20 cellular contexts compared by ENCODE assay signal in the genomic region with DNA sequence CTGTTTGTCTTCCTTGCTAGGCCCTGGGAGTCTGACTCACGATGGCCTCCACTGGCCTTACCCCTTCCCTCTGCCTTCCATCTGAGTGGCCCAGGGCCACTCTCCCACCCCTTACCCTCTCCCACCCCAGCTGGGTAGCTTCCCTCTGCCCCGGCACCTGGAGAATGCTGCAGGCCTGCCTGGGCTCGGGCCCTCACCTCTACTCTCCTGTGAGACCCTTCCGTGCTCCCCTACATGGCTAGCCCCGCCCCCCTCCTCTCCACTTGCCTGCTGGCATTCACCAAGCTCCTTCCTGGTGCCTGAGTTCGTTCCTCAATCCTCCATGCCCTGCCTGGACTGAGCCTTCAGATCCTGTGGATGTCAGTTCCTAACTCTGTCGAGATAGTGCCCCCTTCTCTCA. TPM values are rescaled to one million over a fixed set of nuclear protein-coding genes. Genes with fewer than 3 reads are reported as not detected.
DNase-seq lines count a peak whose midpoint lies in the region; ATAC-seq, FAIRE-seq and TF ChIP-seq lines count a peak whose summit lies in the region.
"Had no signal": no experiment of that assay in that cellular context is flagged by ENCODE, and none has a peak within 500 bp of the region (broad histone marks: within the 10 kb centered on the region; RNA-seq: fewer than 3 reads in every experiment).

No MANE protein-coding gene starts in this region.

- POLR2A ChIA-PET in activated naive CD8-positive, alpha-beta T cell treated with anti-CD3 and anti-CD28 coated beads, Interleukin-2, amount 10 ng/mL, durations not matched to agents 7 days and 5 days (lab: Charles Lee), result interaction anchor here (0.9 to 1.8 kb wide), 3 partner anchors 10 to 12 kb away, joined by 3 to 6 read pairs (median 4); a partner anchor contains a TSS
- POLR2A ChIA-PET in CD4-positive, alpha-beta T cell (lab: Charles Lee), result interaction anchor here (0.6 kb wide), 1 partner anchor 179 kb away, joined by 3 read pairs; no protein-coding TSS in a partner anchor

- no peak for TF ChIP-seq CTCF in CD4-positive, alpha-beta T cell (IDR thresholded peaks at IDR 0.05)

- no peak overlapping the region for H3K27ac ChIP-seq in CD4-positive, alpha-beta T cell (ENCODE audit: low read depth, low read length)
- H3K27ac ChIP-seq: GM23248 had no signal

- CTCF ChIA-PET in CD4-positive, alpha-beta T cell (lab: Charles Lee), result no interaction called here

- H3K27ac Mint-ChIP-seq in activated naive CD8-positive, alpha-beta T cell treated with anti-CD3 and anti-CD28 coated beads, Interleukin-2, amount 10 ng/mL, durations not matched to agents 7 days and 5 days, result peak overlapping the region; percentile 77
- no peak overlapping the region for H3K27ac Mint-ChIP-seq in activated naive CD8-positive, alpha-beta T cell treated with anti-CD3 and anti-CD28 coated beads for 36 hours
- H3K27ac Mint-ChIP-seq in activated T-helper 17 cell treated with anti-CD3 and anti-CD28 coated beads, Interleukin-2, amount 50 U/mL, for 72 hours, result peak overlapping the region; percentile 62
- H3K27ac Mint-ChIP-seq in memory B cell, result no peak overlapping the region
- peak overlapping the region; percentile 95 for H3K27ac Mint-ChIP-seq in stimulated activated memory B cell treated with anti-CD40 and anti-IgM and Interleukin-4, amounts not matched to agents 10 μg/mL and 1 μg/mL and 100 μg/mL, for 72 hours
- H3K27ac Mint-ChIP-seq in CD4-positive, alpha-beta T cell, result no peak overlapping the region

- intact Hi-C loops in CD4-positive, alpha-beta T cell (cut with DNase I, micrococcal nuclease), result no loop called here

- no peaks in the 10 kb centered on the region for H3K27me3 Mint-ChIP-seq in activated naive CD8-positive, alpha-beta T cell treated with anti-CD3 and anti-CD28 coated beads, Interleukin-2, amount 10 ng/mL, durations not matched to agents 7 days and 5 days
- no peaks in the 10 kb centered on the region for H3K27me3 Mint-ChIP-seq in activated naive CD8-positive, alpha-beta T cell treated with anti-CD3 and anti-CD28 coated beads for 36 hours
- H3K27me3 Mint-ChIP-seq in activated T-helper 17 cell treated with anti-CD3 and anti-CD28 coated beads, Interleukin-2, amount 50 U/mL, for 72 hours, result no peaks in the 10 kb centered on the region
- H3K27me3 Mint-ChIP-seq in memory B cell, result no peaks in the 10 kb centered on the region
- H3K27me3 Mint-ChIP-seq in stimulated activated memory B cell treated with anti-CD40 and anti-IgM and Interleukin-4, amounts not matched to agents 10 μg/mL and 1 μg/mL and 100 μg/mL, for 72 hours, result no peaks in the 10 kb centered on the region
- no peaks in the 10 kb centered on the region for H3K27me3 Mint-ChIP-seq in CD4-positive, alpha-beta T cell

- no peaks in the 10 kb centered on the region for H3K9me3 Mint-ChIP-seq in activated naive CD8-positive, alpha-beta T cell treated with anti-CD3 and anti-CD28 coated beads, Interleukin-2, amount 10 ng/mL, durations not matched to agents 7 days and 5 days
- H3K9me3 Mint-ChIP-seq in activated naive CD8-positive, alpha-beta T cell treated with anti-CD3 and anti-CD28 coated beads for 36 hours, result no peaks in the 10 kb centered on the region
- no peaks in the 10 kb centered on the region for H3K9me3 Mint-ChIP-seq in activated T-helper 17 cell treated with anti-CD3 and anti-CD28 coated beads, Interleukin-2, amount 50 U/mL, for 72 hours
- H3K9me3 Mint-ChIP-seq in memory B cell, result no peaks in the 10 kb centered on the region
- H3K9me3 Mint-ChIP-seq in stimulated activated memory B cell treated with anti-CD40 and anti-IgM and Interleukin-4, amounts not matched to agents 10 μg/mL and 1 μg/mL and 100 μg/mL, for 72 hours, result no peaks in the 10 kb centered on the region
- H3K9me3 Mint-ChIP-seq in CD4-positive, alpha-beta T cell, result no peaks in the 10 kb centered on the region
- H3K9me3 Mint-ChIP-seq: CD8-positive, alpha-beta T cell had no signal

- H3K4me3 Mint-ChIP-seq in activated naive CD8-positive, alpha-beta T cell treated with anti-CD3 and anti-CD28 coated beads, Interleukin-2, amount 10 ng/mL, durations not matched to agents 7 days and 5 days, result no peak overlapping the region
- H3K4me3 Mint-ChIP-seq in activated naive CD8-positive, alpha-beta T cell treated with anti-CD3 and anti-CD28 coated beads for 36 hours, result no peak overlapping the region
- no peak overlapping the region for H3K4me3 Mint-ChIP-seq in activated T-helper 17 cell treated with anti-CD3 and anti-CD28 coated beads, Interleukin-2, amount 50 U/mL, for 72 hours
- H3K4me3 Mint-ChIP-seq in memory B cell, result peak overlapping the region; percentile 92
- H3K4me3 Mint-ChIP-seq in stimulated activated memory B cell treated with anti-CD40 and anti-IgM and Interleukin-4, amounts not matched to agents 10 μg/mL and 1 μg/mL and 100 μg/mL, for 72 hours, result no peak overlapping the region
- no peak overlapping the region for H3K4me3 Mint-ChIP-seq in CD4-positive, alpha-beta T cell
- H3K4me3 Mint-ChIP-seq: CD8-positive, alpha-beta T cell had no signal

- DNase-seq in activated naive CD8-positive, alpha-beta T cell treated with anti-CD3 and anti-CD28 coated beads, Interleukin-2, amount 10 ng/mL, durations not matched to agents 7 days and 5 days, result no peak
- DNase-seq in activated naive CD8-positive, alpha-beta T cell treated with anti-CD3 and anti-CD28 coated beads for 36 hours, result no peak
- DNase-seq in memory B cell (ENCODE audit: low spot score in 2 of 2) (no peak), SKM-1 (lab: John Stamatoyannopoulos, UW; ENCODE audit: unreplicated experiment) (no peak), urothelium cell line (ENCODE audit: low spot score) (no peak)
- DNase-seq in CD4-positive, alpha-beta T cell, result no peak
- DNase-seq: 8988T; BE2C; Calu3; CD8-positive, alpha-beta T cell; GM23248; NCI-H1105 treated with DMSO at 0.1 percent for 48 hours; NCI-H1694; OCI-M1; SHP77 had no signal

- FAIRE-seq in urothelium cell line (lab: Jason Lieb, UNC), result no peak
- FAIRE-seq: GM12891, GM18507 had no signal

- no peak for ATAC-seq in activated naive CD8-positive, alpha-beta T cell treated with anti-CD3 and anti-CD28 coated beads, Interleukin-2, amount 10 ng/mL, durations not matched to agents 7 days and 5 days (ENCODE audit: low read depth)
- ATAC-seq in activated T-helper 17 cell treated with anti-CD3 and anti-CD28 coated beads, Interleukin-2, amount 50 U/mL, for 72 hours (replicated peaks), result no peak
- ATAC-seq in memory B cell (ENCODE audit: low read depth), result no peak
- ATAC-seq in stimulated activated memory B cell treated with anti-CD40 and anti-IgM and Interleukin-4, amounts not matched to agents 10 μg/mL and 1 μg/mL and 100 μg/mL, for 72 hours, result no peak
- ATAC-seq in CD4-positive, alpha-beta T cell (ENCODE audit: poor library complexity), result no peak
- ATAC-seq: CD8-positive, alpha-beta T cell had no signal

- H3K27me3 ChIP-seq in CD4-positive, alpha-beta T cell (ENCODE audit: control insufficient read depth, insufficient read depth, low read length), result no peaks in the 10 kb centered on the region
- H3K27me3 ChIP-seq: BE2C had no signal

- no peaks in the 10 kb centered on the region for H3K36me3 Mint-ChIP-seq in activated naive CD8-positive, alpha-beta T cell treated with anti-CD3 and anti-CD28 coated beads, Interleukin-2, amount 10 ng/mL, durations not matched to agents 7 days and 5 days
- H3K36me3 Mint-ChIP-seq in activated naive CD8-positive, alpha-beta T cell treated with anti-CD3 and anti-CD28 coated beads for 36 hours, result no peaks in the 10 kb centered on the region
- H3K36me3 Mint-ChIP-seq in activated T-helper 17 cell treated with anti-CD3 and anti-CD28 coated beads, Interleukin-2, amount 50 U/mL, for 72 hours (ENCODE audit: low read depth), result no peaks in the 10 kb centered on the region
- no peaks in the 10 kb centered on the region for H3K36me3 Mint-ChIP-seq in memory B cell
- no peaks in the 10 kb centered on the region for H3K36me3 Mint-ChIP-seq in stimulated activated memory B cell treated with anti-CD40 and anti-IgM and Interleukin-4, amounts not matched to agents 10 μg/mL and 1 μg/mL and 100 μg/mL, for 72 hours
- no peaks in the 10 kb centered on the region for H3K36me3 Mint-ChIP-seq in CD4-positive, alpha-beta T cell (ENCODE audit: low read depth)
- H3K36me3 Mint-ChIP-seq: CD8-positive, alpha-beta T cell had no signal

- no peaks in the 10 kb centered on the region for H3K9me3 ChIP-seq in CD4-positive, alpha-beta T cell (ENCODE audit: control insufficient read depth, low read length)
- H3K9me3 ChIP-seq: BE2C had no signal

- H3K4me1 Mint-ChIP-seq in activated naive CD8-positive, alpha-beta T cell treated with anti-CD3 and anti-CD28 coated beads, Interleukin-2, amount 10 ng/mL, durations not matched to agents 7 days and 5 days, result peaks cover 15% of the 10 kb centered on the region
- peaks cover 11% of the 10 kb centered on the region for H3K4me1 Mint-ChIP-seq in activated naive CD8-positive, alpha-beta T cell treated with anti-CD3 and anti-CD28 coated beads for 36 hours
- no peaks in the 10 kb centered on the region for H3K4me1 Mint-ChIP-seq in activated T-helper 17 cell treated with anti-CD3 and anti-CD28 coated beads, Interleukin-2, amount 50 U/mL, for 72 hours
- H3K4me1 Mint-ChIP-seq in memory B cell, result peaks cover 25% of the 10 kb centered on the region
- peaks cover 26% of the 10 kb centered on the region for H3K4me1 Mint-ChIP-seq in stimulated activated memory B cell treated with anti-CD40 and anti-IgM and Interleukin-4, amounts not matched to agents 10 μg/mL and 1 μg/mL and 100 μg/mL, for 72 hours
- H3K4me1 Mint-ChIP-seq in CD4-positive, alpha-beta T cell (ENCODE audit: low read depth), result peaks cover 11% of the 10 kb centered on the region

RNA-seq across cellular contexts. Expression of a gene that starts 8.7 kb away (rescaled TPM):
- 1 to 10 TPM in 1 of 2 experiments, under 1 TPM in 1; 0.68 to 1.3 TPM for total RNA-seq in activated naive CD8-positive, alpha-beta T cell treated with anti-CD3 and anti-CD28 coated beads, Interleukin-2, amount 10 ng/mL, durations not matched to agents 7 days and 5 days
- 1 to 10 TPM in 1 of 2 experiments, under 1 TPM in 1; 0.90 to 1.0 TPM for total RNA-seq in activated naive CD8-positive, alpha-beta T cell treated with anti-CD3 and anti-CD28 coated beads for 36 hours
- total RNA-seq in activated T-helper 17 cell treated with anti-CD3 and anti-CD28 coated beads, Interleukin-2, amount 50 U/mL, for 72 hours, result under 1 TPM; 0.61 to 0.80 TPM
- under 1 TPM; 0.77 to 0.87 TPM for total RNA-seq in CD4-positive, alpha-beta T cell

RNA-seq across cellular contexts. Expression of a gene that starts 12.2 kb away (rescaled TPM):
- under 1 TPM; 0.50 to 0.94 TPM for total RNA-seq in activated naive CD8-positive, alpha-beta T cell treated with anti-CD3 and anti-CD28 coated beads, Interleukin-2, amount 10 ng/mL, durations not matched to agents 7 days and 5 days
- under 1 TPM in 1 of 2 experiments, not detected in 1; 0.48 TPM for total RNA-seq in activated naive CD8-positive, alpha-beta T cell treated with anti-CD3 and anti-CD28 coated beads for 36 hours
- total RNA-seq in activated T-helper 17 cell treated with anti-CD3 and anti-CD28 coated beads, Interleukin-2, amount 50 U/mL, for 72 hours, result not detected
- 1 to 10 TPM; 1.2 to 1.5 TPM for total RNA-seq in CD4-positive, alpha-beta T cell
- total RNA-seq: Calu3, GM23248, NCI-H460 had no signal

RNA-seq across cellular contexts. Expression of a gene that starts 26.3 kb away (rescaled TPM):
- 10 to 100 TPM; 36.2 to 39.2 TPM for total RNA-seq in activated naive CD8-positive, alpha-beta T cell treated with anti-CD3 and anti-CD28 coated beads, Interleukin-2, amount 10 ng/mL, durations not matched to agents 7 days and 5 days
- 10 to 100 TPM; 28.3 to 32.0 TPM for total RNA-seq in activated naive CD8-positive, alpha-beta T cell treated with anti-CD3 and anti-CD28 coated beads for 36 hours
- 10 to 100 TPM; 43.3 to 50.3 TPM for total RNA-seq in activated T-helper 17 cell treated with anti-CD3 and anti-CD28 coated beads, Interleukin-2, amount 50 U/mL, for 72 hours
- 10 to 100 TPM; 60.0 to 64.8 TPM for total RNA-seq in CD4-positive, alpha-beta T cell

Comparison
In these comparisons a context has a peak if more than half of its experiments do, and no peak if none do; other contexts are left out.
1. H3K27ac Mint-ChIP-seq: peak in activated naive CD8-positive, alpha-beta T cell treated with anti-CD3 and anti-CD28 coated beads, Interleukin-2, amount 10 ng/mL, durations not matched to agents 7 days and 5 days (single experiment), activated T-helper 17 cell treated with anti-CD3 and anti-CD28 coated beads, Interleukin-2, amount 50 U/mL, for 72 hours (single experiment) and stimulated activated memory B cell treated with anti-CD40 and anti-IgM and Interleukin-4, amounts not matched to agents 10 μg/mL and 1 μg/mL and 100 μg/mL, for 72 hours (single experiment); none in activated naive CD8-positive, alpha-beta T cell treated with anti-CD3 and anti-CD28 coated beads for 36 hours (single experiment), memory B cell (single experiment) and CD4-positive, alpha-beta T cell (single experiment).